Comparison of ENCODE assay signal across 8 cellular contexts in genomic region chr6:73722318-73723060, GRCh38. TPM values are rescaled to one million over a fixed set of nuclear protein-coding genes. Genes with fewer than 3 reads are reported as not detected.
DNase-seq lines count a peak whose midpoint lies in the region; ATAC-seq and TF ChIP-seq lines count a peak whose summit lies in the region.
"Had no signal": no experiment of that assay in that cellular context is flagged by ENCODE, and none has a peak within 500 bp of the region (broad histone marks: within the 10 kb centered on the region; RNA-seq: fewer than 3 reads in every experiment).

No MANE protein-coding gene starts in this region.

- peak; percentile 87 for ATAC-seq in GM18867 (IDR thresholded peaks at IDR 0.05; ENCODE audit: unreplicated experiment)
- ATAC-seq in HG02798 (IDR thresholded peaks at IDR 0.05; ENCODE audit: poor library complexity, unreplicated experiment) = peak; percentile 71
- peak; percentile 70 for ATAC-seq in RWPE2 (ENCODE audit: low read depth)
- peak; percentile 94 to 98 (median 96) for ATAC-seq in heart left ventricle

- H3K36me3 ChIP-seq in RWPE2 (ENCODE audit: low read depth) = peaks cover 58% of the 10 kb centered on the region
- H3K36me3 ChIP-seq in heart left ventricle = no peaks in the 10 kb centered on the region
- no peaks in the 10 kb centered on the region for H3K36me3 ChIP-seq in esophagus muscularis mucosa
- H3K36me3 ChIP-seq in OCI-LY7 (ENCODE audit: insufficient read depth, low read length) = no peaks in the 10 kb centered on the region
- H3K36me3 ChIP-seq: neutrophil had no signal

- H3K4me3 Mint-ChIP-seq in Calu3 (ENCODE audit: low read depth, unreplicated experiment) = no peak overlapping the region

- peak overlapping the region; percentile 28 for H3K27ac ChIP-seq in RWPE2 (ENCODE audit: poor library complexity, severe bottlenecking)
- H3K27ac ChIP-seq in heart left ventricle = peak overlapping the region; percentile 38 to 70 (median 64)
- no peak overlapping the region for H3K27ac ChIP-seq in esophagus muscularis mucosa (replicated peaks in 1 of 4)
- H3K27ac ChIP-seq in OCI-LY7 (ENCODE audit: low read depth, low read length, poor library complexity, severe bottlenecking) = no peak overlapping the region
- H3K27ac ChIP-seq: neutrophil had no signal

- no peak overlapping the region for H3K4me2 ChIP-seq in OCI-LY7 (ENCODE audit: low read length)

- peaks cover 4% of the 10 kb centered on the region for H3K4me1 ChIP-seq in RWPE2 (ENCODE audit: insufficient read depth, poor library complexity, severe bottlenecking)
- peaks cover 0 to 27% (median 5%) of the 10 kb centered on the region in 12 donors for H3K4me1 ChIP-seq in heart left ventricle
- no peaks in the 10 kb centered on the region for H3K4me1 ChIP-seq in esophagus muscularis mucosa
- no peaks in the 10 kb centered on the region for H3K4me1 ChIP-seq in OCI-LY7 (ENCODE audit: insufficient read depth, low read length, poor library complexity, severe bottlenecking)

- no peaks in the 10 kb centered on the region for H3K9me3 ChIP-seq in RWPE2 (ENCODE audit: severe bottlenecking)
- H3K9me3 ChIP-seq in heart left ventricle = no peaks in the 10 kb centered on the region
- H3K9me3 ChIP-seq in esophagus muscularis mucosa = no peaks in the 10 kb centered on the region
- H3K9me3 ChIP-seq in OCI-LY7 (ENCODE audit: low read length) = no peaks in the 10 kb centered on the region
- H3K9me3 ChIP-seq: neutrophil had no signal

- CTCF ChIA-PET in Calu3 (lab: Charles Lee) = interaction anchor here (0.5 kb wide), 1 partner anchor 1837 kb away, joined by 6 read pairs; no protein-coding TSS in a partner anchor
- CTCF ChIA-PET in OCI-LY7 (lab: Charles Lee; ENCODE audit: unreplicated experiment) = no interaction called here

- no peaks in the 10 kb centered on the region for H3K9me3 Mint-ChIP-seq in Calu3 (ENCODE audit: low read depth, unreplicated experiment)

- BruUV-seq in Calu3 (replicated peaks; lab: Mats Ljungman, UMichigan) (no TSS peak), OCI-LY7 (replicated peaks; lab: Mats Ljungman, UMichigan) (no TSS peak)

- H3K4me3 ChIP-seq in RWPE2 (ENCODE audit: severe bottlenecking) (no peak overlapping the region), heart left ventricle (no peak overlapping the region), esophagus muscularis mucosa (no peak overlapping the region), OCI-LY7 (ENCODE audit: low read depth, low read length, poor library complexity, severe bottlenecking) (no peak overlapping the region)

- no peak overlapping the region for H3K27ac Mint-ChIP-seq in Calu3 (ENCODE audit: unreplicated experiment)

- no peaks in the 10 kb centered on the region for H3K27me3 Mint-ChIP-seq in Calu3 (ENCODE audit: unreplicated experiment)

- intact Hi-C loops in heart left ventricle (cut with DNase I) = no loop called here
- intact Hi-C loops in Calu3 (cut with micrococcal nuclease; ENCODE audit: unreplicated experiment) = no loop called here
- intact Hi-C loops in esophagus muscularis mucosa (cut with DNase I) = no loop called here
- intact Hi-C loops in OCI-LY7 (cut with micrococcal nuclease; ENCODE audit: unreplicated experiment) = no loop called here

- TF ChIP-seq POLR2A in heart left ventricle (IDR thresholded peaks at IDR 0.05) (no peak), esophagus muscularis mucosa (IDR thresholded peaks at IDR 0.05; ENCODE audit: low read depth) (no peak)

- no peak for DNase-seq in RWPE2 (ENCODE audit: low spot score)
- DNase-seq in heart left ventricle = peak in 1 of 5 donors; percentile 59
- no peak for DNase-seq in Calu3
- DNase-seq in esophagus muscularis mucosa (ENCODE audit: extremely low spot score) = no peak
- no peak for DNase-seq in OCI-LY7 (ENCODE audit: low spot score)

- no peaks in the 10 kb centered on the region for H3K79me2 ChIP-seq in OCI-LY7 (ENCODE audit: insufficient read depth, low read depth, low read length)

- no peak overlapping the region for H2AFZ ChIP-seq in OCI-LY7 (ENCODE audit: low read length)

- H3K36me3 Mint-ChIP-seq in Calu3 (ENCODE audit: insufficient read depth, unreplicated experiment) = no peaks in the 10 kb centered on the region

- POLR2A ChIA-PET in OCI-LY7 (lab: Charles Lee) = interaction anchor here (1.5 kb wide), 1 partner anchor 22 kb away, joined by 3 read pairs; no protein-coding TSS in a partner anchor

- no peaks in the 10 kb centered on the region for H4K20me1 ChIP-seq in OCI-LY7 (ENCODE audit: insufficient read depth, low read length)

- no peak for TF ChIP-seq CTCF in RWPE2 (IDR thresholded peaks at IDR 0.05; ENCODE audit: poor library complexity, severe bottlenecking)
- no peak for TF ChIP-seq CTCF in heart left ventricle (IDR thresholded peaks at IDR 0.05)
- TF ChIP-seq CTCF in Calu3 (IDR thresholded peaks at IDR 0.05; ENCODE audit: unreplicated experiment) = no peak
- no peak for TF ChIP-seq CTCF in esophagus muscularis mucosa (IDR thresholded peaks at IDR 0.05)
- TF ChIP-seq CTCF in OCI-LY7 (conservative IDR thresholded peaks at IDR 0.05; ENCODE audit: low read length) = no peak

- H3K27me3 ChIP-seq in RWPE2 (ENCODE audit: insufficient read depth, poor library complexity, severe bottlenecking) (no peaks in the 10 kb centered on the region), heart left ventricle (no peaks in the 10 kb centered on the region), esophagus muscularis mucosa (no peaks in the 10 kb centered on the region)
- H3K27me3 ChIP-seq: neutrophil had no signal

- H3K4me1 Mint-ChIP-seq in Calu3 (ENCODE audit: low read depth, unreplicated experiment) = no peaks in the 10 kb centered on the region

- no peaks in the 10 kb centered on the region for H3K9me2 ChIP-seq in OCI-LY7 (ENCODE audit: insufficient read depth, low read length)

- 33 to 52% (median 42%) methylated on average over 9 of the region's 9 CpGs for WGBS in heart left ventricle, 4 donors
- WGBS in esophagus muscularis mucosa = 49% methylated on average over 9 of the region's 9 CpGs

- no peak for TF ChIP-seq EP300 in esophagus muscularis mucosa (IDR thresholded peaks at IDR 0.05)

RNA-seq across cellular contexts. Expression of gene CD109, which starts 26.5 kb away (rescaled TPM):
- 10 to 100 TPM in 7 of 9 donors, 1 to 10 TPM in 2; 6.9 to 30.5 (median 14.5) TPM for total RNA-seq in heart left ventricle
- 1 to 10 TPM; 1.9 to 9.3 TPM for polyA plus RNA-seq in heart left ventricle
- 1.9 and 3.6 TPM in 2 replicates for total RNA-seq in Calu3 (2022)
- 10 to 100 TPM; 12.1 to 21.4 (median 15.8) TPM for total RNA-seq in esophagus muscularis mucosa
- 0.13 TPM in 1 of 2 replicates, not detected in the other for total RNA-seq in OCI-LY7 (2014; rRNA removed; shearing (Covaris generic))
- total RNA-seq in OCI-LY7 (2022) = 0.08 TPM in 1 of 2 replicates, not detected in the other

Comparison
In these comparisons a context has a peak if more than half of its experiments do, and no peak if none do; other contexts are left out.
1. H3K27ac ChIP-seq: peak in RWPE2 (single experiment) and heart left ventricle (12 of 12); none in esophagus muscularis mucosa (0 of 4) and OCI-LY7 (single experiment).
2. Peak in every context shown above with its lines, with median percentiles within 50 percentile points of each other: ATAC-seq.